1 cellular context compared by ENCODE assay signal in genomic region chr1:170203693-170204092, GRCh38.
TF ChIP-seq lines count a peak whose summit lies in the region.

No MANE protein-coding gene starts in this region.

TF ChIP-seq in SK-N-SH treated with all-trans-retinoic acid at 6 μM for 48 hours, 23 proteins besides CTCF, POLR2A, EP300 and RAD21 (continued from another document):
- TF ChIP-seq TCF4 (CRISPR knock-in tag; IDR thresholded peaks at IDR 0.05; ENCODE audit: borderline replicate concordance): no peak
